8 cellular contexts compared by ENCODE assay signal in genomic region chr3:134249935-134250716, GRCh38. TPM values are rescaled to one million over a fixed set of nuclear protein-coding genes. Genes with fewer than 3 reads are reported as not detected.
DNase-seq lines count a peak whose midpoint lies in the region; ATAC-seq and TF ChIP-seq lines count a peak whose summit lies in the region.

No MANE protein-coding gene starts in this region.

- peak overlapping the region; percentile 65; the same call in 1 of the 2 replicates for H3K9ac ChIP-seq in SK-N-SH

- ATAC-seq in GM19351 (IDR thresholded peaks at IDR 0.05; ENCODE audit: unreplicated experiment) (peak; percentile 46), HG03432 (IDR thresholded peaks at IDR 0.05; ENCODE audit: unreplicated experiment) (peak; percentile 56), heart right ventricle (peak; percentile 48 to 77 (median 64)), aorta (ENCODE audit: low FRiP score) (peak; percentile 75)
- ATAC-seq in activated naive CD8-positive, alpha-beta T cell treated with anti-CD3 and anti-CD28 coated beads, Interleukin-2, amount 10 ng/mL, durations not matched to agents 7 days and 5 days (ENCODE audit: low read depth): peak; percentile 52

- no peak for TF ChIP-seq EP300 in SK-N-SH (IDR thresholded peaks at IDR 0.05; ENCODE audit: borderline replicate concordance in 1 of 2, low read depth in 1 of 2, low read length in 1 of 2)

- H3K4me1 ChIP-seq in SK-N-SH (ENCODE audit: control insufficient read depth in 1 of 2, insufficient read depth in 2 of 2, low read depth in 1 of 2, low read length in 1 of 2) (peaks cover 0 to 12% of the 10 kb centered on the region in 2 experiments; a peak in 2 of 4 replicates), heart right ventricle (peaks cover 3 to 63% (median 45%) of the 10 kb centered on the region in 9 donors), aorta (ENCODE audit: control insufficient read depth in 1 of 2, insufficient read depth in 2 of 2, low read length in 2 of 2) (peaks cover 0 to 5% of the 10 kb centered on the region in 2 donors)

- DNase-seq in CD1c-positive myeloid dendritic cell (ENCODE audit: extremely low spot score): peak; percentile 50
- DNase-seq in SK-N-SH: peak; percentile 85
- peak; percentile 69 for DNase-seq in activated naive CD8-positive, alpha-beta T cell treated with anti-CD3 and anti-CD28 coated beads, Interleukin-2, amount 10 ng/mL, durations not matched to agents 7 days and 5 days
- peak; percentile 52 to 68 for DNase-seq in heart right ventricle
- peak; percentile 26 to 90 (median 40) for DNase-seq in posterior cingulate gyrus
- DNase-seq in aorta: peak; percentile 72 to 89

- peaks cover 15% of the 10 kb centered on the region for H3K27me3 Mint-ChIP-seq in activated naive CD8-positive, alpha-beta T cell treated with anti-CD3 and anti-CD28 coated beads, Interleukin-2, amount 10 ng/mL, durations not matched to agents 7 days and 5 days

- POLR2A ChIA-PET in SK-N-SH (lab: Yijun Ruan, JAX): interaction anchor here (0.9 to 1.0 kb wide), 2 partner anchors 11 to 43 kb away, joined by 3 to 4 read pairs; no protein-coding TSS in a partner anchor
- POLR2A ChIA-PET in activated naive CD8-positive, alpha-beta T cell treated with anti-CD3 and anti-CD28 coated beads, Interleukin-2, amount 10 ng/mL, durations not matched to agents 7 days and 5 days (lab: Charles Lee): interaction anchor here (0.6 to 1.3 kb wide), 4 partner anchors 11 to 237 kb away, joined by 3 to 5 read pairs (median 4); partner anchors contain the start of genes ANAPC13 and CEP63

- intact Hi-C loops in heart right ventricle (cut with DNase I): loop anchor here in 5 of 10 donors (5.0 kb wide), 4 partner anchors 38 to 232 kb away; no protein-coding TSS in a partner anchor
- intact Hi-C loops in posterior cingulate gyrus (cut with DNase I): loop anchor here (5.0 kb wide), 1 partner anchor 122 kb away; the partner anchor contains the start of gene AMOTL2
- intact Hi-C loops in aorta (cut with DNase I): loop anchor here (5.0 to 10.0 kb wide), 2 partner anchors 47 to 125 kb away; partner anchors contain the start of gene AMOTL2 (in 1 of the 2)

- H3K4me1 Mint-ChIP-seq in activated naive CD8-positive, alpha-beta T cell treated with anti-CD3 and anti-CD28 coated beads, Interleukin-2, amount 10 ng/mL, durations not matched to agents 7 days and 5 days: peaks cover 36% of the 10 kb centered on the region

- no peaks in the 10 kb centered on the region for H3K27me3 ChIP-seq in SK-N-SH (ENCODE audit: insufficient read depth)
- H3K27me3 ChIP-seq in heart right ventricle: no peaks in the 10 kb centered on the region
- no peaks in the 10 kb centered on the region for H3K27me3 ChIP-seq in aorta (ENCODE audit: control insufficient read depth in 1 of 2, insufficient read depth in 2 of 2, low read length in 1 of 2)

- no peaks in the 10 kb centered on the region for H3K9me3 Mint-ChIP-seq in activated naive CD8-positive, alpha-beta T cell treated with anti-CD3 and anti-CD28 coated beads, Interleukin-2, amount 10 ng/mL, durations not matched to agents 7 days and 5 days

- peaks cover 1% of the 10 kb centered on the region for H3K36me3 Mint-ChIP-seq in activated naive CD8-positive, alpha-beta T cell treated with anti-CD3 and anti-CD28 coated beads, Interleukin-2, amount 10 ng/mL, durations not matched to agents 7 days and 5 days

- peaks cover 53% of the 10 kb centered on the region for H3K79me2 ChIP-seq in SK-N-SH (ENCODE audit: insufficient read depth)

- peaks cover 0 to 2% of the 10 kb centered on the region in 2 experiments for H3K36me3 ChIP-seq in SK-N-SH (replicated peaks in 1 of 2; ENCODE audit: control insufficient read depth in 1 of 2, insufficient read depth in 2 of 2, low read length in 1 of 2)
- no peaks in the 10 kb centered on the region for H3K36me3 ChIP-seq in heart right ventricle
- no peaks in the 10 kb centered on the region for H3K36me3 ChIP-seq in aorta (ENCODE audit: control insufficient read depth in 1 of 2, insufficient read depth in 2 of 2, low read length in 1 of 2)

- H3F3A ChIP-seq in SK-N-SH (replicated peaks; ENCODE audit: insufficient read depth): no peaks in the 10 kb centered on the region

- peak overlapping the region; percentile 80 to 82 for H3K4me3 ChIP-seq in SK-N-SH (ENCODE audit: low read depth in 2 of 2, low read length in 1 of 2)
- peak overlapping the region; percentile 64 to 84 (median 74) for H3K4me3 ChIP-seq in heart right ventricle
- peak overlapping the region; percentile 78 to 96 for H3K4me3 ChIP-seq in aorta (ENCODE audit: low read length in 2 of 2)

- peaks cover 43% of the 10 kb centered on the region for H4K20me1 ChIP-seq in SK-N-SH (ENCODE audit: insufficient read depth)

- peak overlapping the region; percentile 75 for H3K4me2 ChIP-seq in SK-N-SH

- H3K27ac ChIP-seq in SK-N-SH (ENCODE audit: low read depth in 2 of 2, low read length in 1 of 2) (peak overlapping the region; percentile 73 to 90), heart right ventricle (peak overlapping the region; percentile 40 to 96 (median 90)), aorta (ENCODE audit: low read depth in 1 of 2, low read length in 2 of 2) (peak overlapping the region in 1 of 2 donors; percentile 88)

- CTCF ChIA-PET in SK-N-SH (lab: Yijun Ruan, JAX): interaction anchor here (0.7 to 1.9 kb wide), 8 partner anchors 9 to 320 kb away, joined by 3 to 5 read pairs (median 4); partner anchors contain the start of genes ANAPC13 and CEP63

- TF ChIP-seq CTCF in SK-N-SH (IDR thresholded peaks at IDR 0.05): no peak
- TF ChIP-seq CTCF in heart right ventricle (IDR thresholded peaks at IDR 0.05): no peak

- peak overlapping the region; percentile 86 for H3K4me3 Mint-ChIP-seq in activated naive CD8-positive, alpha-beta T cell treated with anti-CD3 and anti-CD28 coated beads, Interleukin-2, amount 10 ng/mL, durations not matched to agents 7 days and 5 days

- peak overlapping the region; percentile 52; the same call in 1 of the 2 replicates for H2AFZ ChIP-seq in SK-N-SH (ENCODE audit: low read depth)

- H3K27ac Mint-ChIP-seq in activated naive CD8-positive, alpha-beta T cell treated with anti-CD3 and anti-CD28 coated beads, Interleukin-2, amount 10 ng/mL, durations not matched to agents 7 days and 5 days: peak overlapping the region; percentile 85

- WGBS in SK-N-SH (ENCODE audit: low lambda C conversion rate): 3% methylated on average over 12 of the region's 85 CpGs
- WGBS in heart right ventricle, 2 donors: 1% methylated on average over 47 to 83 of the region's 85 CpGs
- 1% methylated on average over 56 to 85 of the region's 85 CpGs for WGBS in aorta, 2 donors

- H3K9me3 ChIP-seq in SK-N-SH: no peaks in the 10 kb centered on the region
- no peaks in the 10 kb centered on the region for H3K9me3 ChIP-seq in heart right ventricle
- H3K9me3 ChIP-seq in aorta (ENCODE audit: control insufficient read depth, low read length): no peaks in the 10 kb centered on the region

- TF ChIP-seq RAD21 in SK-N-SH (IDR thresholded peaks at IDR 0.05; ENCODE audit: low read length): no peak

- no peaks in the 10 kb centered on the region for H3K9me2 ChIP-seq in SK-N-SH

TF ChIP-seq in SK-N-SH, 30 proteins besides CTCF, POLR2A, EP300 and RAD21:
- TF ChIP-seq CHD2 (IDR thresholded peaks at IDR 0.05; ENCODE audit: low read length, partially characterized antibody) (peak; percentile 46), MAX (IDR thresholded peaks at IDR 0.05; ENCODE audit: low read depth) (peak; percentile 38; the same call in 1 of the 2 replicates), NFIC (IDR thresholded peaks at IDR 0.05; ENCODE audit: borderline replicate concordance) (no peak), NRF1 (IDR thresholded peaks at IDR 0.05; ENCODE audit: low read depth, low read length) (no peak), GABPA (IDR thresholded peaks at IDR 0.05; ENCODE audit: low read depth) (0 out of 2 replicates have a peak, but pooled peaks have one; percentile 22)

RNA-seq across cellular contexts. Expression of gene RYK, which starts 0.5 kb away (rescaled TPM):
- polyA plus RNA-seq in SK-N-SH (2012; rRNA removed) (25.9 and 36.2 TPM in 2 replicates), heart right ventricle (10 to 100 TPM; 18.0 to 25.9 TPM), aorta (10 to 100 TPM; 35.9 to 48.9 TPM)
- polyA plus RNA-seq in SK-N-SH (2012; cell fraction: cytosol; rRNA removed): 32.7 and 34.4 TPM in 2 replicates
- 20.1 and 54.3 TPM in 2 replicates for polyA plus RNA-seq in SK-N-SH (2012; cell fraction: nucleus; rRNA removed)
- 10 to 100 TPM; 23.3 to 23.4 TPM for total RNA-seq in activated naive CD8-positive, alpha-beta T cell treated with anti-CD3 and anti-CD28 coated beads, Interleukin-2, amount 10 ng/mL, durations not matched to agents 7 days and 5 days
- total RNA-seq in heart right ventricle (10 to 100 TPM; 33.8 to 45.8 (median 37.5) TPM), aorta (10 to 100 TPM; 71.8 to 73.5 TPM)
